ENCODE assay signal across 7 cellular contexts in the genomic region with DNA sequence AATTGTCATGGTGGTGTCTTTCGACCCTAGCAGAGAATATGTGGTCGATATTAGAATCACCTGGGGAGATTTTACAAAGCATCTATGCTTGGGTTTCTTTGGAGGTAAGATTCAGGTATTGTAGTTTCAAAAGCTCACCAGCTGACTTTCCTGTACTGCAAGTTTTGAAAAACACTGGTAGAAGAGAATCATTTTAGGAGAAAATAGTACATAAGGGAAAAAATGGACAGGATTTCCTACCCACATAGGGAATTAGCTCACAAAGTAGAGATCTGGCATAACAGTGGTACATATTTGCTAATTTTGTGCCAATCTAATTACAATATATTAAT. TPM values are rescaled to one million over a fixed set of nuclear protein-coding genes. Genes with fewer than 3 reads are reported as not detected.
A peak's percentile ranks its signal among the peaks of the same experiment; 100 is the strongest.
DNase-seq lines count a peak whose midpoint lies in the region; ATAC-seq, FAIRE-seq and TF ChIP-seq lines count a peak whose summit lies in the region.

No MANE protein-coding gene starts in this region.

- no peak for TF ChIP-seq EP300 in H1 (IDR thresholded peaks at IDR 0.05; ENCODE audit: borderline replicate concordance in 1 of 2, low read depth in 2 of 2, low read length in 2 of 2)

- no peak overlapping the region for H3K23ac ChIP-seq in H1 (ENCODE audit: insufficient read length)

- H4K5ac ChIP-seq in H1 (ENCODE audit: insufficient read length, low read depth, low read length) = no peak overlapping the region

- H4K20me1 ChIP-seq in OCI-LY1 (ENCODE audit: insufficient read depth, low read length) (no peaks in the 10 kb centered on the region), H1 (replicated peaks in 1 of 2; ENCODE audit: control insufficient read depth in 1 of 2, insufficient read depth in 2 of 2, low read length in 2 of 2) (no peaks in the 10 kb centered on the region)

- H3K4me3 ChIP-seq in OCI-LY1 (ENCODE audit: low read depth, low read length, poor library complexity, severe bottlenecking) = peak overlapping the region; percentile 62
- H3K4me3 ChIP-seq in H1 (ENCODE audit: extremely low read depth in 1 of 4, insufficient read depth in 2 of 4, low read depth in 3 of 4, low read length in 4 of 4) = peak overlapping the region; percentile 53 to 98 (median 84); a peak in 7 of 8 replicates
- peak overlapping the region; percentile 57 for H3K4me3 ChIP-seq in skeletal muscle cell (ENCODE audit: low read depth, low read length)

- H3K9me2 ChIP-seq in OCI-LY1 (ENCODE audit: low read depth, low read length) = no peaks in the 10 kb centered on the region

- H3K36me3 ChIP-seq in OCI-LY1 (ENCODE audit: insufficient read depth, low read length) = no peaks in the 10 kb centered on the region
- no peaks in the 10 kb centered on the region for H3K36me3 ChIP-seq in H1 (ENCODE audit: control insufficient read depth in 2 of 4, insufficient read depth in 4 of 4, low read length in 3 of 4)

- H3K4me2 ChIP-seq in OCI-LY1 (ENCODE audit: low read length) (peak overlapping the region; percentile 85), H1 (ENCODE audit: insufficient read depth in 1 of 2, low read depth in 2 of 2, low read length in 2 of 2) (peak overlapping the region; percentile 20 to 75)

- H2AK5ac ChIP-seq in H1 (ENCODE audit: low read depth, low read length) = no peak overlapping the region

- DNase-seq in H1 (ENCODE audit: low read depth in 1 of 2, low spot score in 2 of 2) (no peak), skeletal muscle cell (ENCODE audit: low read depth) (no peak), NCI-H748 (lab: John Stamatoyannopoulos, UW; ENCODE audit: unreplicated experiment) (no peak), NCI-H345 (lab: John Stamatoyannopoulos, UW) (no peak)
- DNase-seq in stimulated activated naive CD4-positive, alpha-beta T cell treated with Interleukin-2 at 50 U/mL for 16 hours (lab: John Stamatoyannopoulos, UW) = no peak

- TF ChIP-seq CTCF in OCI-LY1 (IDR thresholded peaks at IDR 0.05; ENCODE audit: low read length) (no peak), H1 (IDR thresholded peaks at IDR 0.05; ENCODE audit: control extremely low read depth in 1 of 3, insufficient read depth in 1 of 3, low read depth in 1 of 3, low read length in 3 of 3) (no peak)

- H3K14ac ChIP-seq in H1 (ENCODE audit: insufficient read length) = no peak overlapping the region

- H2BK12ac ChIP-seq in H1 (ENCODE audit: low read depth, low read length) = no peak overlapping the region

- H3K9ac ChIP-seq in OCI-LY1 (ENCODE audit: low read length) (no peak overlapping the region), H1 (replicated peaks in 1 of 4; ENCODE audit: extremely low read depth in 1 of 4, low read depth in 3 of 4, low read length in 3 of 4) (no peak overlapping the region)

- TF ChIP-seq RAD21 in H1 (IDR thresholded peaks at IDR 0.05 in 1 of 2, conservative IDR thresholded peaks at IDR 0.05 in 1 of 2; ENCODE audit: low read depth in 2 of 2, low read length in 2 of 2) = no peak

- no peaks in the 10 kb centered on the region for H3K79me1 ChIP-seq in H1 (ENCODE audit: low read depth, low read length)

- WGBS in H1 (ENCODE audit: extremely low coverage in 1 of 2, insufficient coverage in 1 of 2, insufficient read length in 1 of 2, insufficient replicate concordance in 2 of 2, low coverage in 1 of 2, low lambda C conversion rate in 2 of 2, missing lambda C conversion rate in 1 of 2), 2 experiments = 23% methylated on average over 2 of the region's 2 CpGs; no CpG with 5 or more reads in 1 of the 2 experiments

- no peak overlapping the region for H3K56ac ChIP-seq in H1 (replicated peaks; ENCODE audit: insufficient read length, low read depth, low read length)

- H3K27ac ChIP-seq in OCI-LY1 (ENCODE audit: low read depth, low read length, poor library complexity, severe bottlenecking) (no peak overlapping the region), H1 (ENCODE audit: low read depth, low read length) (no peak overlapping the region)

- H2BK20ac ChIP-seq in H1 (ENCODE audit: low read length) = no peak overlapping the region

- H3K27me3 ChIP-seq in OCI-LY1 (ENCODE audit: insufficient read depth, low read length) (no peaks in the 10 kb centered on the region), H1 (replicated peaks in 1 of 4; ENCODE audit: control insufficient read depth in 3 of 4, extremely low read depth in 1 of 4, insufficient read depth in 3 of 4, low read length in 3 of 4) (no peaks in the 10 kb centered on the region)

- H3K4ac ChIP-seq in H1 (replicated peaks; ENCODE audit: insufficient read length, low read depth, low read length) = no peak overlapping the region

- H3F3A ChIP-seq in OCI-LY1 (ENCODE audit: insufficient read depth, low read length) = 0 out of 2 replicates have a peak, but pooled peaks cover 3% of the 10 kb centered on the region

- H4K91ac ChIP-seq in H1 (replicated peaks; ENCODE audit: insufficient read length, low read length) = no peak overlapping the region

- POLR2A ChIA-PET in H1 (lab: Charles Lee; ENCODE audit: partially characterized antibody) = interaction anchor here (0.8 to 1.5 kb wide), 4 partner anchors 14 to 285 kb away, joined by 3 to 7 read pairs (median 4); a partner anchor contains a TSS

- no peak overlapping the region for H2BK5ac ChIP-seq in H1 (ENCODE audit: low read depth, low read length)

- H2BK120ac ChIP-seq in H1 (replicated peaks; ENCODE audit: low read depth, low read length) = no peak overlapping the region

- H2BK15ac ChIP-seq in H1 (ENCODE audit: low read length) = no peak overlapping the region

- H3K9me3 ChIP-seq in OCI-LY1 (ENCODE audit: low read length) (no peaks in the 10 kb centered on the region), H1 (ENCODE audit: insufficient read depth in 2 of 2, low read depth in 1 of 2, low read length in 1 of 2) (no peaks in the 10 kb centered on the region)

- peak; percentile 7 for ATAC-seq in GM18909 (IDR thresholded peaks at IDR 0.05; ENCODE audit: poor library complexity, unreplicated experiment)

- FAIRE-seq in H1 (lab: Jason Lieb, UNC) = no peak

- no peak overlapping the region for H4K8ac ChIP-seq in H1 (ENCODE audit: extremely low read depth, insufficient read depth, low read length)

- H3K4me1 ChIP-seq in OCI-LY1 (ENCODE audit: insufficient read depth, low read length, severe bottlenecking) (peaks cover 28% of the 10 kb centered on the region), H1 (replicated peaks in 1 of 4; ENCODE audit: control insufficient read depth in 3 of 4, insufficient read depth in 4 of 4, low read length in 3 of 4) (no peaks in the 10 kb centered on the region)

- no peak overlapping the region for H3K18ac ChIP-seq in H1 (ENCODE audit: extremely low read depth, low read length)

- no peaks in the 10 kb centered on the region for H3K23me2 ChIP-seq in H1 (ENCODE audit: low read depth, low read length)

- no peaks in the 10 kb centered on the region for H3K79me2 ChIP-seq in OCI-LY1 (ENCODE audit: insufficient read depth, low read length)
- H3K79me2 ChIP-seq in H1 (ENCODE audit: control insufficient read depth in 1 of 2, insufficient read depth in 2 of 2, low read length in 2 of 2) = no peaks in the 10 kb centered on the region

- CTCF ChIA-PET in H1 (lab: Charles Lee; ENCODE audit: partially characterized antibody) = interaction anchor here (0.7 to 3.3 kb wide), 11 partner anchors 17 to 247 kb away, joined by 3 to 11 read pairs (median 3); a partner anchor contains a TSS

- H2AFZ ChIP-seq in OCI-LY1 (ENCODE audit: low read length) (no peak overlapping the region), H1 (ENCODE audit: low read length) (no peak overlapping the region)

- no peak for TF ChIP-seq POLR2A in H1 (IDR thresholded peaks at IDR 0.05; ENCODE audit: control extremely low read depth in 1 of 2, low read depth in 2 of 2, low read length in 2 of 2)

TF ChIP-seq in H1, 55 proteins besides CTCF, POLR2A, EP300 and RAD21 (continues in another document):
- TF ChIP-seq CEBPB (IDR thresholded peaks at IDR 0.05; ENCODE audit: low read depth, low read length) (no peak), POLR2AphosphoS5 (IDR thresholded peaks at IDR 0.05; ENCODE audit: low read depth, low read length) (no peak)

RNA-seq across cellular contexts. Expression of a gene that starts 27.4 kb away (rescaled TPM):
- total RNA-seq in H1 (2021; fragmentation: NEBNext Ultra II Directional; extraction: Animal tissue kit (Norgen Biotek cat#: 25700)) = 20.5 and 20.6 TPM in 2 replicates
- polyA plus RNA-seq in H1 (2011; rRNA removed) = 28.4 and 30.7 TPM in 2 replicates
- 26.5 TPM for polyA plus RNA-seq in H1 (2011; cell fraction: cytosol; rRNA removed)
- 17.6 TPM for polyA plus RNA-seq in H1 (2011; cell fraction: nucleus; rRNA removed)
- 15.1 to 19.6 TPM (median 18.5 TPM) in 4 replicates for polyA plus RNA-seq in H1 (2012, experiment 1 of 2)
- 19.3 TPM for polyA plus RNA-seq in H1 (2012, experiment 2 of 2)
- 16.1 TPM for polyA plus RNA-seq in H1 (2013, experiment 1 of 2)
- polyA plus RNA-seq in H1 (2013, experiment 2 of 2) = 16.3 TPM
- polyA minus RNA-seq in H1 (2011; rRNA and poly(A)+ RNA removed) = 10.8 and 10.9 TPM in 2 replicates
- 10.6 TPM for polyA minus RNA-seq in H1 (2011; cell fraction: cytosol; rRNA and poly(A)+ RNA removed)
- 12.5 TPM for polyA minus RNA-seq in H1 (2011; cell fraction: nucleus; rRNA and poly(A)+ RNA removed)

RNA-seq across cellular contexts. Expression of a gene that starts 31.2 kb away (rescaled TPM):
- total RNA-seq in H1 (2021; fragmentation: NEBNext Ultra II Directional; extraction: Animal tissue kit (Norgen Biotek cat#: 25700)) = 61.9 and 66.4 TPM in 2 replicates
- polyA plus RNA-seq in H1 (2011; rRNA removed) = 18.3 and 23.4 TPM in 2 replicates
- 36.0 TPM for polyA plus RNA-seq in H1 (2011; cell fraction: cytosol; rRNA removed)
- polyA plus RNA-seq in H1 (2011; cell fraction: nucleus; rRNA removed) = 10.5 TPM
- polyA plus RNA-seq in H1 (2012, experiment 1 of 2) = 47.5 to 70.6 TPM (median 56.2 TPM) in 4 replicates
- 12.3 TPM for polyA plus RNA-seq in H1 (2012, experiment 2 of 2)
- 31.2 TPM for polyA plus RNA-seq in H1 (2013, experiment 1 of 2)
- polyA plus RNA-seq in H1 (2013, experiment 2 of 2) = 33.0 TPM
- polyA minus RNA-seq in H1 (2011; rRNA and poly(A)+ RNA removed) = 26.4 and 39.0 TPM in 2 replicates
- 23.9 TPM for polyA minus RNA-seq in H1 (2011; cell fraction: cytosol; rRNA and poly(A)+ RNA removed)
- polyA minus RNA-seq in H1 (2011; cell fraction: nucleus; rRNA and poly(A)+ RNA removed) = 10.3 TPM
